Comparison of ENCODE assay signal across 9 cellular contexts in the genomic region with DNA sequence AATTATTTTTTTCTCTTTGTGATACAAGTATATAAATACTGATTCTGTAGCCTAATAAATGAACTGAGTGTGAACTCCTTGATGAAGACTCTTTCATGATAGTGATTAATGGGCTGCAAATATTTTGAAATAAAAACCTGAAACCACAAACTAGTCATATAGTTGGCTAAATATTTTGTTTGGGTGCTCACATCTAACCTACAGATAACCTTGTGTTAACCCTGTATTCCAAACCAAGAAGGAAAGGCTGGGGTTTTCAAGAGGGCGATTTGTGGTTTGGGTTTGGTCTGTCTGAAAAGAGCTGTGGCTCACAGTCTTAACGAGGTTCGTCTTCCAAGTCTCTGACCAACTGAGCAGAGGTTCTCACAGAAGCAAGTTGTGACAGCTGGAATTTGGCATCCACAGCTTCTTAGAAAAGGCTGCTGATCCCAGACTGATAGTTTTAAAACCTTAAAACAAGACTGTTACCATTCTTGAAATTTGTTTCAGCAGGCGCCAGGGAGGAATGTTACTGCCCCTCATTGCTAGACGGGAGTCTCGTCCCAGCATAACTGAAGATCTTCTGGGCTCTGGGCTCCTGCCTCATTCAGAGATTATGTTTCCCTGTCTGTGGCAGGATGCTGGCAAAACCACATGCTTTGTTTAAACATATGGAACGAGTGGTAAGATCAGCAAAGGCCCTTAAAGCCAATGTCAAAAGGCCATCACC.
DNase-seq lines count a peak whose midpoint lies in the region; ATAC-seq, FAIRE-seq and TF ChIP-seq lines count a peak whose summit lies in the region.
"Had no signal": no experiment of that assay in that cellular context is flagged by ENCODE, and none has a peak within 500 bp of the region (broad histone marks: within the 10 kb centered on the region; RNA-seq: fewer than 3 reads in every experiment).

No MANE protein-coding gene starts in this region.

- FAIRE-seq in astrocyte (lab: Jason Lieb, UNC), result peak; percentile 99

- H4K8ac ChIP-seq in mesenchymal stem cell (ENCODE audit: low read length), result no peak overlapping the region

- H3K36me3 Mint-ChIP-seq in astrocyte (ENCODE audit: low read depth, unreplicated experiment) (no peaks in the 10 kb centered on the region), Caco-2 (ENCODE audit: insufficient read depth, unreplicated experiment) (no peaks in the 10 kb centered on the region)
- H3K36me3 Mint-ChIP-seq in activated T-cell treated with anti-CD3 and anti-CD28 coated beads, Interleukin-2, amount 50 U/mL, for 72 hours (ENCODE audit: insufficient read depth in 2 of 2), result no peaks in the 10 kb centered on the region

- H2BK120ac ChIP-seq in mesenchymal stem cell (ENCODE audit: low read depth, low read length), result no peak overlapping the region

- H3K27ac Mint-ChIP-seq in astrocyte (ENCODE audit: unreplicated experiment), result peak overlapping the region; percentile 91
- H3K27ac Mint-ChIP-seq in Caco-2 (ENCODE audit: unreplicated experiment), result no peak overlapping the region
- H3K27ac Mint-ChIP-seq in activated T-cell treated with anti-CD3 and anti-CD28 coated beads, Interleukin-2, amount 50 U/mL, for 72 hours, result no peak overlapping the region

- H3K4me1 ChIP-seq in astrocyte (ENCODE audit: insufficient read depth, low read length) (peaks cover 37% of the 10 kb centered on the region), mesenchymal stem cell (ENCODE audit: control insufficient read depth, insufficient read depth, low read depth, low read length) (peaks cover 2% of the 10 kb centered on the region), Caco-2 (0 out of 2 replicates have a peak, but pooled peaks cover 6% of the 10 kb centered on the region)

- intact Hi-C loops in Caco-2 (cut with micrococcal nuclease; ENCODE audit: unreplicated experiment), result loop anchor here (5.0 kb wide), 1 partner anchor 737 kb away; the partner anchor contains the start of gene MARCKS

- no peak overlapping the region for H3K14ac ChIP-seq in mesenchymal stem cell (ENCODE audit: low read length in 2 of 2)

- no peaks in the 10 kb centered on the region for H3K79me1 ChIP-seq in mesenchymal stem cell (replicated peaks; ENCODE audit: low read length, poor library complexity, severe bottlenecking)

- under 1% methylated on average over 7 of the region's 7 CpGs for WGBS in mesenchymal stem cell

- H4K20me1 ChIP-seq in astrocyte (ENCODE audit: insufficient read depth, low read length), result no peaks in the 10 kb centered on the region

- H4K91ac ChIP-seq in mesenchymal stem cell (ENCODE audit: low read length), result no peak overlapping the region

- no peak overlapping the region for H2BK5ac ChIP-seq in mesenchymal stem cell (ENCODE audit: low read depth, low read length, poor library complexity, severe bottlenecking)

- H3K9me3 ChIP-seq in astrocyte (ENCODE audit: insufficient read depth, low read depth, low read length) (no peaks in the 10 kb centered on the region), mesenchymal stem cell (ENCODE audit: control insufficient read depth, low read length) (peaks cover 4% of the 10 kb centered on the region), Caco-2 (no peaks in the 10 kb centered on the region)

- no peaks in the 10 kb centered on the region for H3K27me3 ChIP-seq in astrocyte (ENCODE audit: insufficient read depth, low read length)
- no peaks in the 10 kb centered on the region for H3K27me3 ChIP-seq in mesenchymal stem cell (ENCODE audit: control insufficient read depth in 1 of 2, insufficient read depth in 1 of 2, low read length in 2 of 2)
- no peaks in the 10 kb centered on the region for H3K27me3 ChIP-seq in Caco-2 (replicated peaks; ENCODE audit: control insufficient read depth, insufficient read depth, low read length)

- H3K4me1 Mint-ChIP-seq in astrocyte (ENCODE audit: low read depth, unreplicated experiment), result peaks cover 24% of the 10 kb centered on the region
- H3K4me1 Mint-ChIP-seq in Caco-2 (ENCODE audit: low read depth, unreplicated experiment), result peaks cover 10% of the 10 kb centered on the region
- no peaks in the 10 kb centered on the region for H3K4me1 Mint-ChIP-seq in activated T-cell treated with anti-CD3 and anti-CD28 coated beads, Interleukin-2, amount 50 U/mL, for 72 hours (ENCODE audit: low read depth)

- no peak overlapping the region for H2BK15ac ChIP-seq in mesenchymal stem cell (ENCODE audit: low read depth, poor library complexity, severe bottlenecking)

- TF ChIP-seq CTCF in astrocyte (IDR thresholded peaks at IDR 0.05; ENCODE audit: insufficient read depth, low read depth, low read length) (no peak), Caco-2 (IDR thresholded peaks at IDR 0.05; ENCODE audit: insufficient read depth in 1 of 2, low read depth in 1 of 2, low read length in 1 of 2, severe bottlenecking in 1 of 2, unreplicated experiment in 1 of 2) (no peak)

- BruUV-seq in Caco-2 (replicated peaks; lab: Mats Ljungman, UMichigan), result no TSS peak

- H2BK12ac ChIP-seq in mesenchymal stem cell (ENCODE audit: low read length in 2 of 2), result peak overlapping the region in 1 of 2 experiments; percentile 6

- H3K23ac ChIP-seq in mesenchymal stem cell (ENCODE audit: low read length in 2 of 2), result no peak overlapping the region

- H2AFZ ChIP-seq in astrocyte (ENCODE audit: low read depth, low read length) (no peak overlapping the region), mesenchymal stem cell (ENCODE audit: low read depth, low read length) (no peak overlapping the region)

- peak; percentile 63 for DNase-seq in DMS79 (lab: John Stamatoyannopoulos, UW)
- peak; percentile 100 for DNase-seq in M059J (ENCODE audit: low read depth)
- DNase-seq in astrocyte (ENCODE audit: low read depth), result peak; percentile 100
- DNase-seq in mesenchymal stem cell, result peak; percentile 94
- DNase-seq in globus pallidus (ENCODE audit: low spot score), result no peak
- DNase-seq in Caco-2, result no peak
- DNase-seq in activated T-cell treated with anti-CD3 and anti-CD28 coated beads, Interleukin-2, amount 50 U/mL, for 72 hours, result no peak
- DNase-seq: GOT3 had no signal

- H3K27ac ChIP-seq in astrocyte (ENCODE audit: low read depth, low read length) (peak overlapping the region; percentile 94), mesenchymal stem cell (ENCODE audit: low read length, poor library complexity, severe bottlenecking) (peak overlapping the region; percentile 88)

- no peaks in the 10 kb centered on the region for H3K36me3 ChIP-seq in astrocyte (ENCODE audit: insufficient read depth, low read length)
- H3K36me3 ChIP-seq in mesenchymal stem cell (ENCODE audit: control insufficient read depth in 1 of 2, insufficient read depth in 2 of 2, low read depth in 1 of 2, low read length in 2 of 2), result no peaks in the 10 kb centered on the region
- H3K36me3 ChIP-seq in Caco-2 (ENCODE audit: control insufficient read depth, insufficient read depth, low read length), result no peaks in the 10 kb centered on the region

- CTCF ChIA-PET in Caco-2 (lab: Charles Lee), result no interaction called here

- H3K79me2 ChIP-seq in astrocyte (ENCODE audit: insufficient read depth, low read length), result no peaks in the 10 kb centered on the region

- H3K9ac ChIP-seq in astrocyte (ENCODE audit: low read length), result peak overlapping the region; percentile 70
- H3K9ac ChIP-seq in mesenchymal stem cell (ENCODE audit: low read length), result no peak overlapping the region

- H3K4me3 Mint-ChIP-seq in astrocyte (ENCODE audit: unreplicated experiment) (no peak overlapping the region), Caco-2 (ENCODE audit: unreplicated experiment) (no peak overlapping the region)
- H3K4me3 Mint-ChIP-seq in activated T-cell treated with anti-CD3 and anti-CD28 coated beads, Interleukin-2, amount 50 U/mL, for 72 hours, result no peak overlapping the region

- no peak overlapping the region for H3K4ac ChIP-seq in mesenchymal stem cell (ENCODE audit: low read depth in 1 of 2, low read length in 2 of 2)

- ATAC-seq in GM18498 (IDR thresholded peaks at IDR 0.05; ENCODE audit: unreplicated experiment), result no peak
- ATAC-seq in activated T-cell treated with anti-CD3 and anti-CD28 coated beads, Interleukin-2, amount 50 U/mL, for 72 hours (replicated peaks in 1 of 2), result no peak

- POLR2A ChIA-PET in Caco-2 (lab: Charles Lee), result no interaction called here

- H3K9me3 Mint-ChIP-seq in astrocyte (ENCODE audit: unreplicated experiment) (peaks cover 12% of the 10 kb centered on the region), Caco-2 (ENCODE audit: unreplicated experiment) (peaks cover 19% of the 10 kb centered on the region)
- peaks cover 2 to 5% of the 10 kb centered on the region in 2 donors for H3K9me3 Mint-ChIP-seq in activated T-cell treated with anti-CD3 and anti-CD28 coated beads, Interleukin-2, amount 50 U/mL, for 72 hours

- H3K4me2 ChIP-seq in astrocyte (ENCODE audit: low read length), result peak overlapping the region; percentile 69
- peak overlapping the region; percentile 14 for H3K4me2 ChIP-seq in mesenchymal stem cell (ENCODE audit: low read length, poor library complexity, severe bottlenecking)

- peak overlapping the region; percentile 28 to 44 for H3K18ac ChIP-seq in mesenchymal stem cell (ENCODE audit: low read depth in 1 of 2, low read length in 2 of 2)

- H3K27me3 Mint-ChIP-seq in astrocyte (ENCODE audit: low read depth, unreplicated experiment) (no peaks in the 10 kb centered on the region), Caco-2 (ENCODE audit: insufficient read depth, unreplicated experiment) (no peaks in the 10 kb centered on the region)
- no peaks in the 10 kb centered on the region for H3K27me3 Mint-ChIP-seq in activated T-cell treated with anti-CD3 and anti-CD28 coated beads, Interleukin-2, amount 50 U/mL, for 72 hours (ENCODE audit: low read depth)

- H2AK5ac ChIP-seq in mesenchymal stem cell (ENCODE audit: low read length, severe bottlenecking), result peak overlapping the region; percentile 58

- H3K4me3 ChIP-seq in astrocyte (ENCODE audit: insufficient read depth, low read depth, low read length) (peak overlapping the region; percentile 13), mesenchymal stem cell (ENCODE audit: insufficient read depth in 1 of 2, low read depth in 1 of 2, low read length in 2 of 2) (no peak overlapping the region), Caco-2 (ENCODE audit: low read depth, low read length) (no peak overlapping the region)

Comparison
In these comparisons a context has a peak if more than half of its experiments do, and no peak if none do; other contexts are left out.
1. DNase-seq: peak in DMS79 (single experiment), M059J (single experiment), astrocyte (single experiment) and mesenchymal stem cell (single experiment); none in globus pallidus (single experiment), Caco-2 (0 of 2) and activated T-cell treated with anti-CD3 and anti-CD28 coated beads, Interleukin-2, amount 50 U/mL, for 72 hours (0 of 2).